In the genomic region with DNA sequence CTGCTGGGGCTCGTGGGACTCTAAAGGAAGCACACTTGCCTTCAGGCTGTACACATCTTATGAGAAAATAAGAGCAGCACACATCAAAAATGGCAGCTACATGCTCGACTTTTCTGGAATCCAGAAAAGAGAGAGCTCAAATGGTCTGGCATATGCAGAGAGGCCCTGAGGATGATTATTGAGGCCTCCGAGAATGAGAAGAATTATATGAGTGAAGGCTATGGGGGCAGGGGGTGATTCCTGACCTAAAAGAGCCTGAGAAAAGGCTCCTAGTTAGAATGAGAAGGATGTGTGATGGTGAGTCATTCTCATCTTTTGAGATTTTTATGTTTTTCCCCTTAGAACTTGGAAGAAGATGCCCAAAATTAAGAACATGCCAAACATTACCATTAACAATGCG, we compare ENCODE assay signal across 30 cellular contexts.
"Had no signal": no experiment of that assay in that cellular context is flagged by ENCODE, and none has a peak within 500 bp of the region (broad histone marks: within the 10 kb centered on the region; RNA-seq: fewer than 3 reads in every experiment).

No MANE protein-coding gene starts in this region.

- H3K4me3 ChIP-seq: body of pancreas, esophagus squamous epithelium had no signal

- H3K27ac Mint-ChIP-seq: activated B cell treated with CpG ODN at 0.5 μM for 24 hours; activated CD4-positive, alpha-beta T cell treated with anti-CD3 and anti-CD28 coated beads, Interleukin-2, amount 10 ng/mL, durations not matched to agents 7 days and 5 days; activated naive CD8-positive, alpha-beta T cell; activated T-cell treated with anti-CD3 and anti-CD28 coated beads, Interleukin-2, amount 50 U/mL, for 72 hours; T-helper 17 cell; T-helper 2 cell treated with Interferon-gamma antibody and Interleukin-4, amounts not matched to agents 5 μg/mL and 100 μg/mL, for 36 hours had no signal

- ATAC-seq: activated CD4-positive, CD25-positive, alpha-beta regulatory T cell treated with anti-CD3 and anti-CD28 coated beads, Interleukin-2, amount 50 U/mL, for 24 hours; body of pancreas; T-helper 17 cell had no signal

- H3K27me3 ChIP-seq: body of pancreas, esophagus squamous epithelium had no signal

- H3K4me1 ChIP-seq: body of pancreas had no signal

- H3K9me3 ChIP-seq: body of pancreas, esophagus squamous epithelium had no signal

- H3K36me3 ChIP-seq: esophagus squamous epithelium, WERI-Rb-1 had no signal

- H3K27ac ChIP-seq: body of pancreas, epithelial cell of prostate, esophagus squamous epithelium, WERI-Rb-1 had no signal

- H3K9me3 Mint-ChIP-seq: activated B cell treated with CpG ODN at 0.5 μM for 24 hours had no signal

- H3K36me3 Mint-ChIP-seq: activated naive CD8-positive, alpha-beta T cell had no signal

- H3K4me3 Mint-ChIP-seq: activated B cell treated with CpG ODN at 0.5 μM for 24 hours; activated CD4-positive, alpha-beta memory T cell treated with anti-CD3 and anti-CD28 coated beads, Interleukin-2, amount 10 ng/mL, durations not matched to agents 7 days and 5 days; activated CD4-positive, alpha-beta T cell treated with anti-CD3 and anti-CD28 coated beads, Interleukin-2, amount 10 ng/mL, durations not matched to agents 7 days and 5 days; activated naive CD8-positive, alpha-beta T cell; activated T-cell treated with anti-CD3 and anti-CD28 coated beads, Interleukin-2, amount 50 U/mL, for 24 hours; T-helper 17 cell; T-helper 2 cell treated with Interferon-gamma antibody and Interleukin-4, amounts not matched to agents 5 μg/mL and 100 μg/mL, for 36 hours had no signal

- DNase-seq: activated B cell treated with CpG ODN at 0.5 μM for 24 hours; activated CD4-positive, alpha-beta memory T cell treated with anti-CD3 and anti-CD28 coated beads, Interleukin-2, amount 10 ng/mL, durations not matched to agents 7 days and 5 days; activated CD4-positive, alpha-beta T cell treated with anti-CD3 and anti-CD28 coated beads for 4 hours; activated CD4-positive, alpha-beta T cell treated with anti-CD3 and anti-CD28 coated beads, Interleukin-2, amount 10 ng/mL, durations not matched to agents 7 days and 5 days; activated CD4-positive, alpha-beta T cell treated with anti-CD3 and anti-CD28 coated beads, Interleukin-2, amount 50 U/mL, for 4 hours; activated CD8-positive, alpha-beta memory T cell treated with anti-CD3 and anti-CD28 coated beads, Interleukin-2, amount 50 U/mL, for 48 hours; activated effector memory CD4-positive, alpha-beta T cell treated with Interleukin-2 at 50 U/mL for 16 hours; activated gamma-delta T cell treated with Interleukin-2 at 50 U/mL for 16 hours; activated naive CD4-positive, alpha-beta T cell treated with anti-CD3 and anti-CD28 coated beads, Interleukin-2, amount 50 U/mL, for 16 hours; activated naive CD4-positive, alpha-beta T cell treated with Interleukin-2 at 50 U/mL for 16 hours; activated T-cell treated with anti-CD3 and anti-CD28 coated beads for 4 hours; activated T-cell treated with anti-CD3 and anti-CD28 coated beads, Interleukin-2, amount 50 U/mL, for 24 hours; activated T-cell treated with anti-CD3 and anti-CD28 coated beads, Interleukin-2, amount 50 U/mL, for 72 hours; amniotic stem cell; anterior cingulate cortex; body of pancreas; caudate nucleus; cortex of kidney; dermis blood vessel endothelial cell; effector CD8-positive, alpha-beta T cell; esophagus squamous epithelium; head of caudate nucleus; T-helper 1 cell; T-helper 17 cell; T1000; WERI-Rb-1 had no signal

- H3K4me1 Mint-ChIP-seq: activated B cell treated with CpG ODN at 0.5 μM for 24 hours; activated CD4-positive, alpha-beta T cell treated with anti-CD3 and anti-CD28 coated beads, Interleukin-2, amount 10 ng/mL, durations not matched to agents 7 days and 5 days had no signal
